13 cellular contexts compared by ENCODE assay signal in the genomic region with DNA sequence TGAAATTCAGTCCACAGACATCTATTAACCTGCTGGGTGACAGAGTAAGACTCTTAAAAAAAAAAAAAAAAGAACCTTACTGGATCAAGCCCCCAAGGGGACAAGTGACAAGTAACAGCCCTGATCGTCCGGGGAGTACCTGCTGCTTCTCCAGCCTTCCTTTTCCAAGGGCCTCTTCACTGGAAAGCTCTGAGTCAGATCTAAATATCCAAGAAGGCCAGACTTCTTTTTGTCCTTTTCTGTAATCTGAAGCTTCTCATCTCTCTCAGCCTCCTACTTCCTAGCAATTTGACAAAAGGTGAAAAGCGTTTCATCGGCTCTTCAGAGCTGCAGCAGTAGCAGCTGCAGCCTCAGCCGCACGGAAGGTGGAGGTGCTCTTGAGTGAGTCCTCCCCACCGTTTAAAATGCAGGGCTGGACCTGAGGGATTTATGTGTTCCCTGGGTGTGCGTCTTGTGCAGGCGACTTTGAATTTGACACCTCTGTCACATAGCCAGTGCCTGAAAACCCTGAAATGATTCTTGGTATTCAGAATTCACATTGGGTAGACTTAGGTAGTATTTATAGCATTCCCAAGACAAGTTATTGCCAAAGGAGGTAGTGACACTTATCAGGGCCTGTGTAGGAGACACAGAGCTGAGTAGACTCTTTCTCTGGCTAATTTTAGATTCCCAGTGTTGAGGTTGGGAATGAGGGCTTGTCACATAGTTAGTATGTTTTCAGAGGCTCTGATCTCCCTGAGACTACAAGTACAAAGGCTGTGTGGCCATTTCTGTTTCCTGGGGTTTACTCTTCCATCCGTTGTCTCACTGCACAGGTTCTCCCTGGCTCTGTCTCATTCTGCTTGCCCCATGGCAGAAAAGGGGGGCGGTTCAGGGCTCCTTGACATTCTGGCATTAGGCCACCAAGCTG.
DNase-seq lines count a peak whose midpoint lies in the region; TF ChIP-seq lines count a peak whose summit lies in the region.
"Had no signal": no experiment of that assay in that cellular context is flagged by ENCODE, and none has a peak within 500 bp of the region (broad histone marks: within the 10 kb centered on the region; RNA-seq: fewer than 3 reads in every experiment).

No MANE protein-coding gene starts in this region.

- no peak overlapping the region for H2AK5ac ChIP-seq in mesendoderm (ENCODE audit: low read length)

- no peak overlapping the region for H2BK15ac ChIP-seq in mesendoderm (replicated peaks; ENCODE audit: low read depth)

- no peaks in the 10 kb centered on the region for H3K36me3 ChIP-seq in tibial artery
- no peaks in the 10 kb centered on the region for H3K36me3 ChIP-seq in mesendoderm (ENCODE audit: control insufficient read depth, insufficient read depth, low read length)
- H3K36me3 ChIP-seq in MG63 = no peaks in the 10 kb centered on the region

- no peak overlapping the region for H3K4ac ChIP-seq in mesendoderm (ENCODE audit: low read depth, low read length)

- H3K4me3 ChIP-seq in tibial artery (no peak overlapping the region), mesendoderm (ENCODE audit: low read length) (no peak overlapping the region), MG63 (no peak overlapping the region)
- H3K4me3 ChIP-seq: K562 had no signal

- DNase-seq in NCI-H2107 treated with DMSO at 0.1 percent for 48 hours (lab: John Stamatoyannopoulos, UW; ENCODE audit: unreplicated experiment) (peak; percentile 67), chondrocyte (ENCODE audit: low spot score) (no peak), myocyte (ENCODE audit: low read depth) (peak; percentile 63), tibial artery (no peak), mesendoderm (no peak), MG63 (no peak), NCI-H2227 (lab: John Stamatoyannopoulos, UW; ENCODE audit: unreplicated experiment) (no peak)
- DNase-seq: activated CD4-positive, alpha-beta memory T cell treated with anti-CD3 and anti-CD28 coated beads, Interleukin-2, amount 10 ng/mL, durations not matched to agents 7 days and 5 days; activated naive CD8-positive, alpha-beta T cell treated with anti-CD3 and anti-CD28 coated beads, Interleukin-2, amount 50 U/mL, for 24 hours; kidney; NCI-H526 had no signal

- no peak overlapping the region for H2BK5ac ChIP-seq in mesendoderm (ENCODE audit: low read length)

- no peak overlapping the region for H2BK120ac ChIP-seq in mesendoderm (ENCODE audit: low read depth, low read length)

- H3K4me2 ChIP-seq in mesendoderm (ENCODE audit: low read length) = no peak overlapping the region

- intact Hi-C loops in tibial artery (cut with DNase I; ENCODE audit: low total_unique reads) = no loop called here

- peaks cover 10% of the 10 kb centered on the region for H3K79me1 ChIP-seq in mesendoderm (ENCODE audit: low read length)

- peaks cover 44% of the 10 kb centered on the region for H3K4me1 Mint-ChIP-seq in chondrocyte (ENCODE audit: low read depth)
- H3K4me1 Mint-ChIP-seq: activated CD4-positive, alpha-beta memory T cell treated with anti-CD3 and anti-CD28 coated beads, Interleukin-2, amount 10 ng/mL, durations not matched to agents 7 days and 5 days; activated naive CD8-positive, alpha-beta T cell treated with anti-CD3 and anti-CD28 coated beads, Interleukin-2, amount 50 U/mL, for 24 hours had no signal

- no peak overlapping the region for H3K23ac ChIP-seq in mesendoderm (ENCODE audit: low read length)

- no CpG with 5 or more reads among the region's 11 CpGs for WGBS in mesendoderm (ENCODE audit: extremely low coverage, insufficient coverage, low lambda C conversion rate)

- peak overlapping the region; percentile 56 to 64 for H3K27ac ChIP-seq in tibial artery
- no peak overlapping the region for H3K27ac ChIP-seq in mesendoderm (ENCODE audit: low read depth, low read length)
- H3K27ac ChIP-seq: epithelial cell of prostate had no signal

- no peaks in the 10 kb centered on the region for H3K27me3 ChIP-seq in tibial artery
- no peaks in the 10 kb centered on the region for H3K27me3 ChIP-seq in mesendoderm (ENCODE audit: insufficient read depth, low read length, poor library complexity)
- no peaks in the 10 kb centered on the region for H3K27me3 ChIP-seq in MG63

- H3K9me3 ChIP-seq in tibial artery (no peaks in the 10 kb centered on the region), MG63 (no peaks in the 10 kb centered on the region)

- H3K9ac ChIP-seq in mesendoderm (ENCODE audit: low read length) = no peak overlapping the region

- no peak overlapping the region for H4K8ac ChIP-seq in mesendoderm (ENCODE audit: low read depth, low read length)

- no peaks in the 10 kb centered on the region for H3K36me3 Mint-ChIP-seq in chondrocyte (ENCODE audit: low read depth)

- H3K18ac ChIP-seq in mesendoderm (ENCODE audit: low read length) = no peak overlapping the region

- H3K56ac ChIP-seq in mesendoderm (ENCODE audit: low read length) = no peak overlapping the region

- H4K5ac ChIP-seq in mesendoderm (ENCODE audit: low read length) = no peak overlapping the region

- no peaks in the 10 kb centered on the region for H3K9me3 Mint-ChIP-seq in chondrocyte (ENCODE audit: low read depth)
- H3K9me3 Mint-ChIP-seq: activated CD4-positive, alpha-beta memory T cell treated with anti-CD3 and anti-CD28 coated beads, Interleukin-2, amount 10 ng/mL, durations not matched to agents 7 days and 5 days; activated naive CD8-positive, alpha-beta T cell treated with anti-CD3 and anti-CD28 coated beads, Interleukin-2, amount 50 U/mL, for 24 hours had no signal

- peaks cover 4% of the 10 kb centered on the region for H3K79me2 ChIP-seq in mesendoderm (ENCODE audit: control insufficient read depth, insufficient read depth, low read length)

- H3K27ac Mint-ChIP-seq in chondrocyte (ENCODE audit: unreplicated experiment) = peak overlapping the region; percentile 86
- H3K27ac Mint-ChIP-seq: activated CD4-positive, alpha-beta memory T cell treated with anti-CD3 and anti-CD28 coated beads, Interleukin-2, amount 10 ng/mL, durations not matched to agents 7 days and 5 days; activated naive CD8-positive, alpha-beta T cell treated with anti-CD3 and anti-CD28 coated beads, Interleukin-2, amount 50 U/mL, for 24 hours had no signal

- H3K4me1 ChIP-seq in tibial artery (peaks cover 0 to 52% (median 30%) of the 10 kb centered on the region in 4 donors), mesendoderm (ENCODE audit: control insufficient read depth, low read depth, low read length) (peaks cover 8% of the 10 kb centered on the region)

- TF ChIP-seq CTCF in chondrocyte (IDR thresholded peaks at IDR 0.05) (no peak), tibial artery (IDR thresholded peaks at IDR 0.05) (no peak)

- H3K27me3 Mint-ChIP-seq in chondrocyte (ENCODE audit: low read depth) = no peaks in the 10 kb centered on the region
- H3K27me3 Mint-ChIP-seq: activated CD4-positive, alpha-beta memory T cell treated with anti-CD3 and anti-CD28 coated beads, Interleukin-2, amount 10 ng/mL, durations not matched to agents 7 days and 5 days; activated naive CD8-positive, alpha-beta T cell treated with anti-CD3 and anti-CD28 coated beads, Interleukin-2, amount 50 U/mL, for 24 hours had no signal

- no peak overlapping the region for H3K4me3 Mint-ChIP-seq in chondrocyte (ENCODE audit: unreplicated experiment)
- H3K4me3 Mint-ChIP-seq: activated CD4-positive, alpha-beta memory T cell treated with anti-CD3 and anti-CD28 coated beads, Interleukin-2, amount 10 ng/mL, durations not matched to agents 7 days and 5 days; activated naive CD8-positive, alpha-beta T cell treated with anti-CD3 and anti-CD28 coated beads, Interleukin-2, amount 50 U/mL, for 24 hours had no signal

Comparison
In these comparisons a context has a peak if more than half of its experiments do, and no peak if none do; other contexts are left out.
1. DNase-seq: peak in NCI-H2107 treated with DMSO at 0.1 percent for 48 hours (single experiment) and myocyte (single experiment); none in chondrocyte (single experiment), tibial artery (0 of 2), mesendoderm (single experiment), MG63 (single experiment) and NCI-H2227 (single experiment).